Comparison of ENCODE assay signal across 18 cellular contexts in genomic region chr2:155679647-155680046, GRCh38.
"Had no signal": no experiment of that assay in that cellular context is flagged by ENCODE, and none has a peak within 500 bp of the region (broad histone marks: within the 10 kb centered on the region; RNA-seq: fewer than 3 reads in every experiment).

No MANE protein-coding gene starts in this region.

- DNase-seq: activated CD4-positive, alpha-beta memory T cell treated with anti-CD3 and anti-CD28 coated beads, Interleukin-2, amount 10 ng/mL, durations not matched to agents 7 days and 5 days; activated CD4-positive, alpha-beta T cell treated with anti-CD3 and anti-CD28 coated beads for 4 hours; activated naive CD4-positive, alpha-beta T cell treated with anti-CD3 and anti-CD28 coated beads, Interleukin-2, amount 10 ng/mL, durations not matched to agents 7 days and 5 days; activated T-cell treated with anti-CD3 and anti-CD28 coated beads, Interleukin-2, amount 50 U/mL, for 24 hours; dorsolateral prefrontal cortex; endodermal cell; erythroblast; gastrocnemius medialis; heart left ventricle; left cardiac atrium; lower lobe of right lung; nephron progenitor cell; occipital lobe; stimulated activated CD4-positive, alpha-beta T cell treated with anti-CD3 and anti-CD28 coated beads, Interleukin-2, amount 100 ng/mL, for 48 hours; thyroid gland had no signal

- H3K4me3 ChIP-seq: dorsolateral prefrontal cortex, gastrocnemius medialis, heart left ventricle, lower lobe of right lung, right atrium auricular region, thyroid gland had no signal

- ATAC-seq: gastrocnemius medialis; heart left ventricle; left cardiac atrium; lower lobe of right lung; stimulated activated memory B cell treated with anti-CD40 and anti-IgM and Interleukin-4, amounts not matched to agents 10 μg/mL and 1 μg/mL and 100 μg/mL, for 72 hours; WTC11 had no signal
